ENCODE assay signal across 23 cellular contexts in genomic region chr4:61921890-61922289, GRCh38.
"Had no signal": no experiment of that assay in that cellular context is flagged by ENCODE, and none has a peak within 500 bp of the region (broad histone marks: within the 10 kb centered on the region; RNA-seq: fewer than 3 reads in every experiment).

No MANE protein-coding gene starts in this region.

- H3K27me3 Mint-ChIP-seq: activated B cell treated with CpG ODN at 0.5 μM for 24 hours; activated CD4-positive, alpha-beta memory T cell treated with anti-CD3 and anti-CD28 coated beads for 36 hours; activated CD4-positive, alpha-beta T cell treated with anti-CD3 and anti-CD28 coated beads, Interleukin-2, amount 10 ng/mL, durations not matched to agents 7 days and 5 days; activated naive CD4-positive, alpha-beta T cell treated with anti-CD3 and anti-CD28 coated beads, Interleukin-2, amount 10 ng/mL, durations not matched to agents 7 days and 5 days; activated naive CD8-positive, alpha-beta T cell treated with anti-CD3 and anti-CD28 coated beads for 36 hours; activated T-helper 17 cell treated with anti-CD3 and anti-CD28 coated beads, Interleukin-2, amount 50 U/mL, for 72 hours had no signal

- H3K4me3 Mint-ChIP-seq: activated B cell treated with CpG ODN at 0.5 μM for 24 hours; activated CD4-positive, alpha-beta memory T cell treated with anti-CD3 and anti-CD28 coated beads for 36 hours; activated CD4-positive, alpha-beta T cell treated with anti-CD3 and anti-CD28 coated beads, Interleukin-2, amount 10 ng/mL, durations not matched to agents 7 days and 5 days; activated naive CD4-positive, alpha-beta T cell treated with anti-CD3 and anti-CD28 coated beads, Interleukin-2, amount 10 ng/mL, durations not matched to agents 7 days and 5 days; activated naive CD8-positive, alpha-beta T cell treated with anti-CD3 and anti-CD28 coated beads for 36 hours; activated T-helper 17 cell treated with anti-CD3 and anti-CD28 coated beads, Interleukin-2, amount 50 U/mL, for 72 hours; T-helper 1 cell treated with Interleukin-12 subunit alpha and Interleukin-12 subunit beta and Interleukin-4 antibody, amounts not matched to agents 30 μg/mL and 1 μg/mL, for 36 hours had no signal

- H3K36me3 ChIP-seq: adrenal gland had no signal

- H3K36me3 Mint-ChIP-seq: activated CD4-positive, alpha-beta memory T cell treated with anti-CD3 and anti-CD28 coated beads for 36 hours; activated naive CD4-positive, alpha-beta T cell treated with anti-CD3 and anti-CD28 coated beads, Interleukin-2, amount 10 ng/mL, durations not matched to agents 7 days and 5 days; activated naive CD8-positive, alpha-beta T cell treated with anti-CD3 and anti-CD28 coated beads for 36 hours had no signal

- H3K9me3 ChIP-seq: adrenal gland had no signal

- DNase-seq: activated B cell treated with CpG ODN at 0.5 μM for 24 hours; activated CD4-positive, alpha-beta memory T cell treated with anti-CD3 and anti-CD28 coated beads for 36 hours; activated CD4-positive, alpha-beta T cell treated with anti-CD3 and anti-CD28 coated beads, Interleukin-2, amount 10 ng/mL, durations not matched to agents 7 days and 5 days; activated gamma-delta T cell; activated naive CD4-positive, alpha-beta T cell treated with anti-CD3 and anti-CD28 coated beads, Interleukin-2, amount 10 ng/mL, durations not matched to agents 7 days and 5 days; activated naive CD8-positive, alpha-beta T cell treated with anti-CD3 and anti-CD28 coated beads for 36 hours; activated T-cell treated with anti-CD3 and anti-CD28 coated beads for 4 hours; activated T-cell treated with anti-CD3 and anti-CD28 coated beads, Interleukin-2, amount 50 U/mL, for 48 hours; adrenal gland; cerebellar nuclear complex; Kasumi-1; KBM-7; NCI-H1092; NCI-H1417; NCI-H1694 treated with DMSO at 0.1 percent for 48 hours; NCI-H2029 treated with DMSO at 0.1 percent for 48 hours; NCI-H345; NCI-H510A; NCI-H526 treated with DMSO at 0.1 percent for 48 hours; PC-9; SHP77 treated with DMSO at 0.1 percent for 48 hours had no signal

- H3K27ac Mint-ChIP-seq: activated B cell treated with CpG ODN at 0.5 μM for 24 hours; activated CD4-positive, alpha-beta memory T cell treated with anti-CD3 and anti-CD28 coated beads for 36 hours; activated CD4-positive, alpha-beta T cell treated with anti-CD3 and anti-CD28 coated beads, Interleukin-2, amount 10 ng/mL, durations not matched to agents 7 days and 5 days; activated naive CD4-positive, alpha-beta T cell treated with anti-CD3 and anti-CD28 coated beads, Interleukin-2, amount 10 ng/mL, durations not matched to agents 7 days and 5 days; activated naive CD8-positive, alpha-beta T cell treated with anti-CD3 and anti-CD28 coated beads for 36 hours; activated T-helper 17 cell treated with anti-CD3 and anti-CD28 coated beads, Interleukin-2, amount 50 U/mL, for 72 hours; T-helper 1 cell treated with Interleukin-12 subunit alpha and Interleukin-12 subunit beta and Interleukin-4 antibody, amounts not matched to agents 30 μg/mL and 1 μg/mL, for 36 hours had no signal

- H3K4me1 Mint-ChIP-seq: activated B cell treated with CpG ODN at 0.5 μM for 24 hours; activated CD4-positive, alpha-beta T cell treated with anti-CD3 and anti-CD28 coated beads, Interleukin-2, amount 10 ng/mL, durations not matched to agents 7 days and 5 days; activated naive CD4-positive, alpha-beta T cell treated with anti-CD3 and anti-CD28 coated beads, Interleukin-2, amount 10 ng/mL, durations not matched to agents 7 days and 5 days; activated naive CD8-positive, alpha-beta T cell treated with anti-CD3 and anti-CD28 coated beads for 36 hours; activated T-helper 17 cell treated with anti-CD3 and anti-CD28 coated beads, Interleukin-2, amount 50 U/mL, for 72 hours had no signal

- H3K27ac ChIP-seq: adrenal gland, PC-9 had no signal

- H3K4me3 ChIP-seq: adrenal gland, PC-9 had no signal
